Comparison of ENCODE assay signal across 7 cellular contexts in the genomic region with DNA sequence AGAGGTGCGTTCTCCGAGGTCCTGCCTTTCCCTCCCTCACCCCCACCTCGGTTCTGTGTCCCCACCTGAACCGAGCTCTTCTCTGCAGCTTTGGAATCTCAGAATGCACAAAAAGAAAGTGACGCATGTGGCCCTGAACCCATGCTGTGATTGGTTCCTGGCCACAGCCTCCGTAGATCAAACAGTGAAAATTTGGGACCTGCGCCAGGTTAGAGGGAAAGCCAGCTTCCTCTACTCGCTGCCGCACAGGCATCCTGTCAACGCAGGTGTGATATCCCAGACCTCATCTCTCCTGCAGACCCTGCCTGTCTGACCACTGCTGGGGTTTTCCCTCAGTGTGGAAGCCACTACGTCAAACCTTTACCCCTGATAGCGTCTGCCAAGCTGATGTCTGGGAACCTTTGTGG. TPM values are rescaled to one million over a fixed set of nuclear protein-coding genes. Genes with fewer than 3 reads are reported as not detected.
DNase-seq lines count a peak whose midpoint lies in the region; ATAC-seq and TF ChIP-seq lines count a peak whose summit lies in the region.

No MANE protein-coding gene starts in this region.

- intact Hi-C loops in left cardiac atrium (cut with DNase I): no loop called here

- DNase-seq in NCI-H2196 treated with DMSO at 0.1 percent for 48 hours (lab: John Stamatoyannopoulos, UW; ENCODE audit: unreplicated experiment) (peak; percentile 73), activated T-helper 1 cell treated with Interleukin-2 at 50 U/mL for 16 hours (ENCODE audit: low read depth) (peak; percentile 44), left cardiac atrium (peak; percentile 40), mesothelial cell of epicardium (ENCODE audit: low spot score in 2 of 2, unreplicated experiment in 2 of 2) (no peak), NOMO-1 treated with DMSO at 0.1 percent for 48 hours (lab: John Stamatoyannopoulos, UW; ENCODE audit: unreplicated experiment) (no peak), NCI-H446 (lab: John Stamatoyannopoulos, UW) (no peak)

- no peaks in the 10 kb centered on the region for H3K27me3 Mint-ChIP-seq in stimulated activated naive CD8-positive, alpha-beta T cell treated with anti-CD3 and anti-CD28 coated beads, Interleukin-15, Interleukin-2, amounts not matched to agents 100 ng/mL and 50 ng/mL, for 24 hours
- H3K27me3 Mint-ChIP-seq in mesothelial cell of epicardium (ENCODE audit: low read depth): no peaks in the 10 kb centered on the region

- TF ChIP-seq CTCF in mesothelial cell of epicardium (IDR thresholded peaks at IDR 0.05; ENCODE audit: unreplicated experiment): no peak

- peak overlapping the region; percentile 82 for H3K27ac Mint-ChIP-seq in stimulated activated naive CD8-positive, alpha-beta T cell treated with anti-CD3 and anti-CD28 coated beads, Interleukin-15, Interleukin-2, amounts not matched to agents 100 ng/mL and 50 ng/mL, for 24 hours
- H3K27ac Mint-ChIP-seq in mesothelial cell of epicardium: no peak overlapping the region

- H3K36me3 Mint-ChIP-seq in stimulated activated naive CD8-positive, alpha-beta T cell treated with anti-CD3 and anti-CD28 coated beads, Interleukin-15, Interleukin-2, amounts not matched to agents 100 ng/mL and 50 ng/mL, for 24 hours (ENCODE audit: low read depth): peaks cover 59% of the 10 kb centered on the region
- H3K36me3 Mint-ChIP-seq in mesothelial cell of epicardium: peaks cover 24% of the 10 kb centered on the region

- H3K4me3 Mint-ChIP-seq in stimulated activated naive CD8-positive, alpha-beta T cell treated with anti-CD3 and anti-CD28 coated beads, Interleukin-15, Interleukin-2, amounts not matched to agents 100 ng/mL and 50 ng/mL, for 24 hours: peak overlapping the region; percentile 45
- no peak overlapping the region for H3K4me3 Mint-ChIP-seq in mesothelial cell of epicardium

- H3K4me1 Mint-ChIP-seq in stimulated activated naive CD8-positive, alpha-beta T cell treated with anti-CD3 and anti-CD28 coated beads, Interleukin-15, Interleukin-2, amounts not matched to agents 100 ng/mL and 50 ng/mL, for 24 hours (ENCODE audit: low read depth): peaks cover 30% of the 10 kb centered on the region
- peaks cover 4% of the 10 kb centered on the region for H3K4me1 Mint-ChIP-seq in mesothelial cell of epicardium

- H3K9me3 Mint-ChIP-seq in stimulated activated naive CD8-positive, alpha-beta T cell treated with anti-CD3 and anti-CD28 coated beads, Interleukin-15, Interleukin-2, amounts not matched to agents 100 ng/mL and 50 ng/mL, for 24 hours: no peaks in the 10 kb centered on the region
- H3K9me3 Mint-ChIP-seq in mesothelial cell of epicardium: no peaks in the 10 kb centered on the region

- peak in 1 of 2 donors; percentile 21 for ATAC-seq in left cardiac atrium

RNA-seq across cellular contexts. Expression of gene ACP2, which starts 13.9 kb away (rescaled TPM):
- total RNA-seq in left cardiac atrium (10 to 100 TPM; 25.1 to 26.2 TPM), mesothelial cell of epicardium (38.1 to 41.3 TPM (median 39.6 TPM) in 3 replicates)

RNA-seq across cellular contexts. Expression of gene DDB2, which starts 19.9 kb away (rescaled TPM):
- total RNA-seq in left cardiac atrium: 10 to 100 TPM; 10.4 to 10.8 TPM
- total RNA-seq in mesothelial cell of epicardium: 42.4 to 49.1 TPM (median 46.7 TPM) in 3 replicates

RNA-seq across cellular contexts. Expression of gene NR1H3, which starts 23.1 kb away (rescaled TPM):
- 10 to 100 TPM; 18.2 to 44.9 TPM for total RNA-seq in left cardiac atrium
- 25.5 to 28.2 TPM (median 26.5 TPM) in 3 replicates for total RNA-seq in mesothelial cell of epicardium

RNA-seq across cellular contexts. Expression of gene MADD, which starts 35.3 kb away (rescaled TPM):
- total RNA-seq in left cardiac atrium: 10 to 100 TPM; 29.5 to 37.0 TPM
- 65.6 to 71.2 TPM (median 65.7 TPM) in 3 replicates for total RNA-seq in mesothelial cell of epicardium

RNA-seq across cellular contexts. Expression of gene PACSIN3, which starts 48.4 kb away (rescaled TPM):
- total RNA-seq in left cardiac atrium: 100 to 1,000 TPM; 108 to 126 TPM
- total RNA-seq in mesothelial cell of epicardium: 61.1 to 68.2 TPM (median 64.1 TPM) in 3 replicates

Comparison
In these comparisons a context has a peak if more than half of its experiments do, and no peak if none do; other contexts are left out.
1. DNase-seq: peak in NCI-H2196 treated with DMSO at 0.1 percent for 48 hours (single experiment), activated T-helper 1 cell treated with Interleukin-2 at 50 U/mL for 16 hours (single experiment) and left cardiac atrium (single experiment); none in mesothelial cell of epicardium (0 of 2), NOMO-1 treated with DMSO at 0.1 percent for 48 hours (single experiment) and NCI-H446 (0 of 2).